8 cellular contexts compared by ENCODE assay signal in the genomic region with DNA sequence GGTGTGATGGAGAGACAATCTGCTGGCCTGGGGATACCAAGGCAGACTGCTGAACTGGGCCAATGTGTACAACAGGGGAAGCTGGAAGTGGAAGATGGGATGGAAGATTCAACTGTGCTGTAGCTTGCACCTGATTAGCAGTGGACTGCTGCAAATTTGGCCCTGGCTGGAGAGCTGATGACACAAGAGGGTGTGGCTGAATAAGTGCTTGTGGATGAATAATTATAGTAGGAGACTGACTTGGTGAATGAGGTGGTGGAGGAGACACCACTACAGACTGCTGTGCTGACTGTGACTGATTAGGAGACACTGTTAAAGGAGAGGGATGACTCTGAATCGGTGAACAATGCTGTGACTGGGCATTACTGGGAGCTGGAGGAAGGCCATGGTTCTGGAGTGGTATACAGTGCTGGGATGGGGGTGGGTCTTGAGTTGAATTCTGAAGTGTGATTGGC. TPM values are rescaled to one million over a fixed set of nuclear protein-coding genes. Genes with fewer than 3 reads are reported as not detected.
DNase-seq lines count a peak whose midpoint lies in the region; ATAC-seq and TF ChIP-seq lines count a peak whose summit lies in the region.

No MANE protein-coding gene starts in this region.

- no peak overlapping the region for H4K8ac ChIP-seq in IMR-90 (ENCODE audit: low read depth in 2 of 2, low read length in 2 of 2)

- H2AK5ac ChIP-seq in IMR-90 (ENCODE audit: low read depth, low read length), result no peak overlapping the region

- intact Hi-C loops in IMR-90 (cut with micrococcal nuclease), result no loop called here
- intact Hi-C loops in thyroid gland (cut with DNase I), result no loop called here

- no peak overlapping the region for H2BK15ac ChIP-seq in IMR-90 (ENCODE audit: low read depth, low read length)

- H3K56ac ChIP-seq in IMR-90 (ENCODE audit: extremely low read depth, insufficient read depth, low read length), result no peak overlapping the region

- POLR2A ChIA-PET in IMR-90 (lab: Charles Lee; ENCODE audit: unreplicated experiment), result no interaction called here

- H3K27me3 ChIP-seq in IMR-90 (ENCODE audit: control insufficient read depth, insufficient read depth, low read length) (no peaks in the 10 kb centered on the region), thyroid gland (no peaks in the 10 kb centered on the region)

- no peak for DNase-seq in activated CD4-positive, CD25-positive, alpha-beta regulatory T cell (lab: John Stamatoyannopoulos, UW)
- DNase-seq in IMR-90 (peak; percentile 37), amniotic epithelial cell (ENCODE audit: low read depth) (peak; percentile 30), NK-92 (lab: John Stamatoyannopoulos, UW; ENCODE audit: unreplicated experiment) (no peak), thyroid gland (no peak)
- DNase-seq in stimulated activated naive CD8-positive, alpha-beta T cell treated with anti-CD3 and anti-CD28 coated beads, Interleukin-15, Interleukin-2, amounts not matched to agents 100 U/mL and 50 U/mL, for 24 hours, result no peak

- H2BK20ac ChIP-seq in IMR-90 (ENCODE audit: low read depth, low read length), result no peak overlapping the region

- no peak overlapping the region for H3K23ac ChIP-seq in IMR-90 (ENCODE audit: low read depth, low read length)

- H4K20me1 ChIP-seq in IMR-90 (ENCODE audit: insufficient read depth, low read length), result no peaks in the 10 kb centered on the region

- in situ Hi-C loops in IMR-90 (cut with MboI; ENCODE audit: low sequenced_read_pairs), result no loop called here

- H4K5ac ChIP-seq in IMR-90 (ENCODE audit: low read depth, low read length), result no peak overlapping the region

- H3K9me1 ChIP-seq in IMR-90 (ENCODE audit: insufficient read depth, low read length), result 0 out of 2 replicates have a peak, but pooled peaks cover 9% of the 10 kb centered on the region

- no peak overlapping the region for H2BK120ac ChIP-seq in IMR-90 (ENCODE audit: low read depth, low read length)

- no peak for TF ChIP-seq POLR2A in IMR-90 (IDR thresholded peaks at IDR 0.05; ENCODE audit: low read depth, low read length)
- TF ChIP-seq POLR2A in thyroid gland (IDR thresholded peaks at IDR 0.05), result no peak

- H3K9me3 ChIP-seq in IMR-90 (ENCODE audit: control insufficient read depth, insufficient read depth, low read length) (peaks cover 3% of the 10 kb centered on the region), thyroid gland (no peaks in the 10 kb centered on the region)

- H2AFZ ChIP-seq in IMR-90 (replicated peaks; ENCODE audit: low read length, poor library complexity), result no peak overlapping the region

- peaks cover 21 to 38% of the 10 kb centered on the region in 2 experiments for H3K79me1 ChIP-seq in IMR-90 (ENCODE audit: low read depth in 1 of 2, low read length in 2 of 2)

- H3K4me1 ChIP-seq in IMR-90 (ENCODE audit: control insufficient read depth, insufficient read depth, low read length) (peaks cover 2% of the 10 kb centered on the region), thyroid gland (no peaks in the 10 kb centered on the region)

- peak; percentile 76 to 92 for ATAC-seq in activated CD4-positive, CD25-positive, alpha-beta regulatory T cell treated with anti-CD3 and anti-CD28 coated beads, Interleukin-2, amount 50 U/mL, for 24 hours
- peak; percentile 35 for ATAC-seq in GM21786 (IDR thresholded peaks at IDR 0.05; ENCODE audit: unreplicated experiment)
- ATAC-seq in IMR-90 (ENCODE audit: low read depth), result peak; percentile 75
- ATAC-seq in stimulated activated naive CD8-positive, alpha-beta T cell treated with anti-CD3 and anti-CD28 coated beads, Interleukin-15, Interleukin-2, amounts not matched to agents 100 U/mL and 50 U/mL, for 24 hours, result peak; percentile 75

- TSS peak; percentile 65 for BruUV-seq in IMR-90 (replicated peaks; lab: Mats Ljungman, UMichigan)

- H3K36me3 ChIP-seq in IMR-90 (ENCODE audit: control insufficient read depth, insufficient read depth, low read length), result peaks cover 26% of the 10 kb centered on the region
- peaks cover 13 to 22% of the 10 kb centered on the region in 2 donors for H3K36me3 ChIP-seq in thyroid gland

- no peak overlapping the region for H3K4me3 ChIP-seq in IMR-90 (ENCODE audit: insufficient read depth, low read depth, low read length)
- H3K4me3 ChIP-seq in thyroid gland (replicated peaks in 1 of 3), result no peak overlapping the region

- H3K4me2 ChIP-seq in IMR-90 (ENCODE audit: low read depth, low read length), result no peak overlapping the region

- no peak for TF ChIP-seq RAD21 in IMR-90 (IDR thresholded peaks at IDR 0.05; ENCODE audit: low read length)

- H4K91ac ChIP-seq in IMR-90 (ENCODE audit: insufficient read depth, low read depth, low read length), result no peak overlapping the region

- H2AK9ac ChIP-seq in IMR-90 (replicated peaks; ENCODE audit: low read depth, low read length, poor library complexity), result no peak overlapping the region

- H3K9ac ChIP-seq in IMR-90 (ENCODE audit: low read depth, low read length), result no peak overlapping the region

- WGBS in IMR-90 (ENCODE audit: extremely low coverage in 2 of 2, insufficient read length in 1 of 2), 2 experiments, result no CpG with 5 or more reads among the region's 1 CpG
- WGBS in thyroid gland, 2 donors, result 69 to 94% methylated on average over 1 of the region's 1 CpG

- no peak overlapping the region for H2BK5ac ChIP-seq in IMR-90 (ENCODE audit: low read depth, low read length, poor library complexity, severe bottlenecking)

- H3K18ac ChIP-seq in IMR-90 (ENCODE audit: low read depth, low read length), result no peak overlapping the region

- CTCF ChIA-PET in IMR-90 (lab: Yijun Ruan, JAX), result interaction anchor here (0.6 kb wide), 1 partner anchor 29 kb away, joined by 5 read pairs; no protein-coding TSS in a partner anchor

- H3K14ac ChIP-seq in IMR-90 (replicated peaks; ENCODE audit: low read depth, low read length), result no peak overlapping the region

- no peak overlapping the region for H3K4ac ChIP-seq in IMR-90 (ENCODE audit: low read depth, low read length)

- TF ChIP-seq CTCF in IMR-90 (conservative IDR thresholded peaks at IDR 0.05; ENCODE audit: low read depth, low read length) (no peak), thyroid gland (IDR thresholded peaks at IDR 0.05) (no peak)

- dilution Hi-C loops in IMR-90 (cut with HindIII; ENCODE audit: low sequenced_read_pairs, unreplicated experiment), result no loop called here

- no peak overlapping the region for H3K27ac ChIP-seq in IMR-90 (ENCODE audit: insufficient read depth, low read length)
- H3K27ac ChIP-seq in thyroid gland, result no peak overlapping the region

TF ChIP-seq in IMR-90, 13 proteins besides CTCF, POLR2A, EP300 and RAD21:
- no peak for TF ChIP-seq BHLHE40 (IDR thresholded peaks at IDR 0.05; ENCODE audit: low read depth, low read length)
- no peak for TF ChIP-seq CHD1 (IDR thresholded peaks at IDR 0.05; ENCODE audit: low read depth, low read length)
- no peak for TF ChIP-seq SMC3 (IDR thresholded peaks at IDR 0.05; ENCODE audit: low read depth, low read length)
- TF ChIP-seq MXI1 (IDR thresholded peaks at IDR 0.05; ENCODE audit: borderline replicate concordance, low read depth, low read length), result no peak
- TF ChIP-seq, protein P1, sequence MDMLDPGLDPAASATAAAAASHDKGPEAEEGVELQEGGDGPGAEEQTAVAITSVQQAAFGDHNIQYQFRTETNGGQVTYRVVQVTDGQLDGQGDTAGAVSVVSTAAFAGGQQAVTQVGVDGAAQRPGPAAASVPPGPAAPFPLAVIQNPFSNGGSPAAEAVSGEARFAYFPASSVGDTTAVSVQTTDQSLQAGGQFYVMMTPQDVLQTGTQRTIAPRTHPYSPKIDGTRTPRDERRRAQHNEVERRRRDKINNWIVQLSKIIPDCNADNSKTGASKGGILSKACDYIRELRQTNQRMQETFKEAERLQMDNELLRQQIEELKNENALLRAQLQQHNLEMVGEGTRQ (IDR thresholded peaks at IDR 0.05; ENCODE audit: low read depth, low read length), result no peak
- no peak for TF ChIP-seq NFE2L2 (IDR thresholded peaks at IDR 0.05; ENCODE audit: low read depth, low read length)
- TF ChIP-seq MAFK (IDR thresholded peaks at IDR 0.05; ENCODE audit: low read depth, low read length), result no peak
- no peak for TF ChIP-seq RFX5 (IDR thresholded peaks at IDR 0.05; ENCODE audit: low read depth, low read length)
- TF ChIP-seq FOS (IDR thresholded peaks at IDR 0.05; ENCODE audit: low read depth, low read length), result no peak
- no peak for TF ChIP-seq RCOR1 (IDR thresholded peaks at IDR 0.05; ENCODE audit: insufficient replicate concordance, low read length)
- TF ChIP-seq, protein P2, sequence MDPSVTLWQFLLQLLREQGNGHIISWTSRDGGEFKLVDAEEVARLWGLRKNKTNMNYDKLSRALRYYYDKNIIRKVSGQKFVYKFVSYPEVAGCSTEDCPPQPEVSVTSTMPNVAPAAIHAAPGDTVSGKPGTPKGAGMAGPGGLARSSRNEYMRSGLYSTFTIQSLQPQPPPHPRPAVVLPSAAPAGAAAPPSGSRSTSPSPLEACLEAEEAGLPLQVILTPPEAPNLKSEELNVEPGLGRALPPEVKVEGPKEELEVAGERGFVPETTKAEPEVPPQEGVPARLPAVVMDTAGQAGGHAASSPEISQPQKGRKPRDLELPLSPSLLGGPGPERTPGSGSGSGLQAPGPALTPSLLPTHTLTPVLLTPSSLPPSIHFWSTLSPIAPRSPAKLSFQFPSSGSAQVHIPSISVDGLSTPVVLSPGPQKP (IDR thresholded peaks at IDR 0.05; ENCODE audit: borderline replicate concordance, low read depth, low read length), result no peak
- no peak for TF ChIP-seq CEBPB (IDR thresholded peaks at IDR 0.05; ENCODE audit: low read depth, low read length)
- no peak for TF ChIP-seq MAZ (IDR thresholded peaks at IDR 0.05; ENCODE audit: borderline replicate concordance, low read depth, low read length)

RNA-seq across cellular contexts. Expression of a gene that starts 52.5 kb away (rescaled TPM):
- total RNA-seq in IMR-90 (2012; rRNA removed) (17.5 and 26.3 TPM in 2 replicates), thyroid gland (100 to 1,000 TPM in 2 of 4 donors, 10 to 100 TPM in 2; 73.1 to 128 (median 93.7) TPM)
- 18.3 and 24.2 TPM in 2 replicates for polyA plus RNA-seq in IMR-90 (2012; rRNA removed)
- polyA plus RNA-seq in IMR-90 (2012; cell fraction: cytosol; rRNA removed), result 3.0 and 9.0 TPM in 2 replicates
- polyA plus RNA-seq in IMR-90 (2012; cell fraction: nucleus; rRNA removed; ENCODE audit: low replicate concordance), result 18.4 and 48.1 TPM in 2 replicates

Comparison
In these comparisons a context has a peak if more than half of its experiments do, and no peak if none do; other contexts are left out.
1. DNase-seq: peak in IMR-90 (single experiment) and amniotic epithelial cell (single experiment); none in activated CD4-positive, CD25-positive, alpha-beta regulatory T cell (0 of 4), stimulated activated naive CD8-positive, alpha-beta T cell treated with anti-CD3 and anti-CD28 coated beads, Interleukin-15, Interleukin-2, amounts not matched to agents 100 U/mL and 50 U/mL, for 24 hours (single experiment), NK-92 (single experiment) and thyroid gland (0 of 2).
2. Peak in every context shown above with its lines, with median percentiles within 50 percentile points of each other: ATAC-seq.